In genomic region chr5:90718387-90718786, GRCh38 we compare ENCODE assay signal across 8 cellular contexts.
"Had no signal": no experiment of that assay in that cellular context is flagged by ENCODE, and none has a peak within 500 bp of the region (broad histone marks: within the 10 kb centered on the region; RNA-seq: fewer than 3 reads in every experiment).

No MANE protein-coding gene starts in this region.

- FAIRE-seq: H1, H54, HepG2 had no signal

- ATAC-seq: GM23338, HepG2 had no signal

- H3K4me2 ChIP-seq: GM23338 had no signal

- DNase-seq: H9, HCEC 1CT, KG1 had no signal

- H3K27ac ChIP-seq: HL-60 had no signal

- H3K4me3 ChIP-seq: GM23338 had no signal

- H2AFZ ChIP-seq: GM23338 had no signal
